ENCODE assay signal across 8 cellular contexts in genomic region chr4:140359571-140360427, GRCh38. TPM values are rescaled to one million over a fixed set of nuclear protein-coding genes. Genes with fewer than 3 reads are reported as not detected.
DNase-seq lines count a peak whose midpoint lies in the region; ATAC-seq, FAIRE-seq and TF ChIP-seq lines count a peak whose summit lies in the region.

No MANE protein-coding gene starts in this region.

- WGBS in body of pancreas, 2 donors: 29 to 38% methylated on average over 7 of the region's 7 CpGs
- WGBS in iPS DF 6.9 (ENCODE audit: insufficient coverage, insufficient read length): no CpG with 5 or more reads among the region's 7 CpGs

- intact Hi-C loops in body of pancreas (cut with DNase I): no loop called here

- ATAC-seq in GM18520 (IDR thresholded peaks at IDR 0.05; ENCODE audit: unreplicated experiment) (peak; percentile 76), HG03045 (IDR thresholded peaks at IDR 0.05; ENCODE audit: unreplicated experiment) (peak; percentile 92), body of pancreas (peak; percentile 94)

- no peaks in the 10 kb centered on the region for H3K27me3 ChIP-seq in body of pancreas
- H3K27me3 ChIP-seq in iPS DF 6.9 (ENCODE audit: control insufficient read depth, insufficient read depth, low read length): no peaks in the 10 kb centered on the region

- H3K9me3 ChIP-seq in body of pancreas (peaks cover 0 to 2% (median 0%) of the 10 kb centered on the region in 3 donors), iPS DF 6.9 (ENCODE audit: control insufficient read depth, insufficient read depth, low read length) (no peaks in the 10 kb centered on the region)

- H3K36me3 ChIP-seq in body of pancreas (replicated peaks in 1 of 2; ENCODE audit: insufficient read depth in 1 of 2, low read depth in 2 of 2) (no peaks in the 10 kb centered on the region), iPS DF 6.9 (ENCODE audit: control insufficient read depth, insufficient read depth, low read length) (no peaks in the 10 kb centered on the region)

- FAIRE-seq in TTC549 (lab: Jason Lieb, UNC): peak; percentile 83

- peaks cover 17% of the 10 kb centered on the region for H3K4me1 ChIP-seq in body of pancreas
- H3K4me1 ChIP-seq in iPS DF 6.9 (ENCODE audit: control insufficient read depth, insufficient read depth, low read length): no peaks in the 10 kb centered on the region

- no peak overlapping the region for H3K4me3 ChIP-seq in body of pancreas
- H3K4me3 ChIP-seq in iPS DF 6.9 (ENCODE audit: low read length): no peak overlapping the region

- TF ChIP-seq POLR2A in body of pancreas (IDR thresholded peaks at IDR 0.05): no peak

- peak; percentile 24 to 85 (median 80) for TF ChIP-seq CTCF in body of pancreas (IDR thresholded peaks at IDR 0.05)

- DNase-seq in AG08395 (ENCODE audit: low spot score): peak; percentile 62
- DNase-seq in NCI-H2029 treated with DMSO at 0.1 percent for 48 hours (lab: John Stamatoyannopoulos, UW): peak; percentile 92
- peak; percentile 82 to 90 (median 86) for DNase-seq in body of pancreas
- DNase-seq in iPS DF 6.9 (ENCODE audit: low read depth, low spot score): peak; percentile 80
- DNase-seq in stimulated activated CD4-positive, alpha-beta T cell treated with anti-CD3 and anti-CD28 coated beads, Interleukin-15, amount 100 ng/mL, for 1 hour (ENCODE audit: low read depth in 1 of 2, low spot score in 1 of 2): peak; percentile 35 to 50

- no peak overlapping the region for H3K27ac ChIP-seq in body of pancreas
- H3K27ac ChIP-seq in iPS DF 6.9 (ENCODE audit: low read length): no peak overlapping the region

RNA-seq across cellular contexts. Expression of gene SCOC, which starts 13.6 kb away (rescaled TPM):
- total RNA-seq in body of pancreas: 10 to 100 TPM; 28.7 to 36.1 TPM
